ENCODE assay signal across 7 cellular contexts in genomic region chr6:109879081-109879480, GRCh38.
DNase-seq lines count a peak whose midpoint lies in the region; ATAC-seq, FAIRE-seq and TF ChIP-seq lines count a peak whose summit lies in the region.
"Not testable (repeated sequence)": the region's sequence is repeated elsewhere in the genome, so short reads cannot be mapped to it uniquely, and the experiment has no call there.

No MANE protein-coding gene starts in this region.

- TF ChIP-seq EP300 in K562 (IDR thresholded peaks at IDR 0.05; ENCODE audit: low read length), result not testable (repeated sequence)

- FAIRE-seq in K562 (lab: Jason Lieb, UNC); bronchial epithelial cell (lab: Jason Lieb, UNC): not testable (repeated sequence)

- not testable (repeated sequence) for TF ChIP-seq CTCF in K562 (IDR thresholded peaks at IDR 0.05 in 2 of 3, conservative IDR thresholded peaks at IDR 0.05 in 1 of 3; ENCODE audit: insufficient read depth in 2 of 3, low read depth in 1 of 3, low read length in 3 of 3); bronchial epithelial cell (IDR thresholded peaks at IDR 0.05; ENCODE audit: insufficient read depth, low read length, severe bottlenecking); foreskin keratinocyte (conservative IDR thresholded peaks at IDR 0.05); mesothelial cell of epicardium (IDR thresholded peaks at IDR 0.05; ENCODE audit: unreplicated experiment); type B pancreatic cell (conservative IDR thresholded peaks at IDR 0.05)

- peak overlapping the region; percentile 85 for H3K27ac Mint-ChIP-seq in mesothelial cell of epicardium
- peak overlapping the region; percentile 90 for H3K27ac Mint-ChIP-seq in type B pancreatic cell

- H3K4me3 Mint-ChIP-seq in mesothelial cell of epicardium, result not testable (repeated sequence)
- H3K4me3 Mint-ChIP-seq in type B pancreatic cell, result peak overlapping the region; percentile 65

- not testable (repeated sequence) for H3K9ac ChIP-seq in K562 (ENCODE audit: insufficient read depth in 1 of 2, low read depth in 2 of 2, low read length in 2 of 2)

- whole genome bisulfite sequencing in K562 (ENCODE audit: insufficient coverage, low coverage, missing lambda C conversion rate), result 4% methylated on average over 5 of the region's 5 CpGs

- BruUV-seq in K562 (replicated peaks; lab: Mats Ljungman, UMichigan), result not testable (repeated sequence)

- CTCF ChIA-PET in K562 (lab: Yijun Ruan, JAX; ENCODE audit: low intra/inter-chr PET ratio), result not testable (repeated sequence)

- H3K27ac ChIP-seq in K562 (ENCODE audit: extremely low read depth, low read depth, low read length); foreskin keratinocyte: not testable (repeated sequence)
- H3K27ac ChIP-seq in epithelial cell of prostate (peak overlapping the region; percentile 58), skin epidermis (peak overlapping the region in 19 of 21 experiments; percentile 44 to 90 (median 73))

- not testable (repeated sequence) for H3K9me1 ChIP-seq in K562 (ENCODE audit: control insufficient read depth, insufficient read depth, low read length)

- not testable (repeated sequence) for H3K36me3 Mint-ChIP-seq in mesothelial cell of epicardium, type B pancreatic cell

- in situ Hi-C loops in K562 (cut with MboI), result not testable (repeated sequence)

- H3K4me1 Mint-ChIP-seq in mesothelial cell of epicardium (peaks cover 35% of the 10 kb centered on the region), type B pancreatic cell (ENCODE audit: unreplicated experiment) (peaks cover 19% of the 10 kb centered on the region)

- peaks cover 0 to 11% of the 10 kb centered on the region in 2 experiments; a peak in 2 of 5 replicates for H3K27me3 ChIP-seq in K562 (ENCODE audit: control insufficient read depth in 2 of 2, insufficient read depth in 2 of 2, low read length in 2 of 2)
- H3K27me3 ChIP-seq in bronchial epithelial cell (ENCODE audit: control insufficient read depth, insufficient read depth, low read length); foreskin keratinocyte: not testable (repeated sequence)

- H3K79me2 ChIP-seq in K562 (ENCODE audit: control insufficient read depth, insufficient read depth, low read length), result not testable (repeated sequence)

- H3K36me3 ChIP-seq in K562 (ENCODE audit: control insufficient read depth, insufficient read depth, low read length); bronchial epithelial cell (ENCODE audit: control insufficient read depth, insufficient read depth, low read length): not testable (repeated sequence)

- H3K4me1 ChIP-seq in K562 (replicated peaks in 1 of 2; ENCODE audit: control insufficient read depth in 2 of 2, insufficient read depth in 2 of 2, low read length in 2 of 2), result not testable (repeated sequence)
- peaks cover 12% of the 10 kb centered on the region for H3K4me1 ChIP-seq in foreskin keratinocyte

- not testable (repeated sequence) for H3K9me3 ChIP-seq in K562 (replicated peaks; ENCODE audit: control insufficient read depth, insufficient read depth, low read depth, low read length)

- not testable (repeated sequence) for H4K20me1 ChIP-seq in K562 (replicated peaks; ENCODE audit: control insufficient read depth, insufficient read depth, low read length)

- H2AFZ ChIP-seq in K562 (ENCODE audit: low read depth, low read length), result peak overlapping the region; percentile 9; the same call in 1 of the 2 replicates

- H3K9me3 Mint-ChIP-seq in mesothelial cell of epicardium, result peaks cover 15% of the 10 kb centered on the region
- H3K9me3 Mint-ChIP-seq in type B pancreatic cell, result peaks cover 13% of the 10 kb centered on the region

- intact Hi-C loops in K562 (cut with micrococcal nuclease), result not testable (repeated sequence)

- not testable (repeated sequence) for TF ChIP-seq POLR2A in K562 (conservative IDR thresholded peaks at IDR 0.05)

- ATAC-seq in K562, result not testable (repeated sequence)
- ATAC-seq in foreskin keratinocyte, result peak; percentile 63

- POLR2A ChIA-PET in K562 (lab: Yijun Ruan, JAX), result interaction anchor here (0.6 kb wide), 1 partner anchor 151 kb away, joined by 3 read pairs; no protein-coding TSS in a partner anchor

- not testable (repeated sequence) for DNase-seq in K562 (ENCODE audit: extremely low read depth in 1 of 4, low spot score in 3 of 4); epithelial cell of prostate (ENCODE audit: low read depth, low spot score); mesothelial cell of epicardium (ENCODE audit: low spot score in 2 of 2, unreplicated experiment in 2 of 2); type B pancreatic cell (ENCODE audit: extremely low spot score, unreplicated experiment)
- DNase-seq in bronchial epithelial cell (ENCODE audit: low read depth), result peak; percentile 34
- peak in 1 of 2 donors; percentile 67 for DNase-seq in foreskin keratinocyte

- H3K27me3 Mint-ChIP-seq in mesothelial cell of epicardium (ENCODE audit: low read depth); type B pancreatic cell: not testable (repeated sequence)

- not testable (repeated sequence) for TF ChIP-seq RAD21 in K562 (CRISPR knock-in tag; conservative IDR thresholded peaks at IDR 0.05 in 1 of 2, IDR thresholded peaks at IDR 0.05 in 1 of 2)

- not testable (repeated sequence) for H3K4me2 ChIP-seq in K562 (ENCODE audit: insufficient read depth, low read length)

- not testable (repeated sequence) for H3K4me3 ChIP-seq in K562; bronchial epithelial cell (ENCODE audit: low read depth, low read length)
- peak overlapping the region in 2 of 7 experiments; percentile 3 to 10 for H3K4me3 ChIP-seq in skin epidermis

TF ChIP-seq in K562, 482 proteins besides CTCF, POLR2A, EP300 and RAD21:
- TF ChIP-seq NR2C2 (CRISPR knock-in tag; IDR thresholded peaks at IDR 0.05), result not testable (repeated sequence)
- TF ChIP-seq NR2C2 (tag; IDR thresholded peaks at IDR 0.05), result 0 out of 2 replicates have a peak, but pooled peaks have one; percentile 1
